ENCODE assay signal across 19 cellular contexts in genomic region chr1:164180824-164181223, GRCh38.
DNase-seq lines count a peak whose midpoint lies in the region; ATAC-seq, FAIRE-seq and TF ChIP-seq lines count a peak whose summit lies in the region.
"Had no signal": no experiment of that assay in that cellular context is flagged by ENCODE, and none has a peak within 500 bp of the region (broad histone marks: within the 10 kb centered on the region; RNA-seq: fewer than 3 reads in every experiment).

No MANE protein-coding gene starts in this region.

- H3K14ac ChIP-seq in H9 (ENCODE audit: insufficient read depth, low read length) = no peak overlapping the region

- no peak overlapping the region for H3K9ac ChIP-seq in H9 (ENCODE audit: extremely low read depth, insufficient read length, low read length)
- H3K9ac ChIP-seq: BLaER1 treated with 17β-estradiol and CSF1 and Interleukin-3, amounts not matched to agents 10 nM and 100 nM had no signal

- no peak overlapping the region for H3K4me3 Mint-ChIP-seq in H9
- H3K4me3 Mint-ChIP-seq: CD4-positive, CD25-positive, alpha-beta regulatory T cell; HFFc6 had no signal

- H3K4ac ChIP-seq in H9 (ENCODE audit: low read depth, low read length) = no peak overlapping the region

- no peak overlapping the region for H4K91ac ChIP-seq in H9 (ENCODE audit: insufficient read length, low read depth, low read length)

- H3K27me3 Mint-ChIP-seq in H9 (ENCODE audit: low read depth) = no peaks in the 10 kb centered on the region
- H3K27me3 Mint-ChIP-seq: CD4-positive, CD25-positive, alpha-beta regulatory T cell had no signal

- no peak for FAIRE-seq in bronchial epithelial cell (lab: Jason Lieb, UNC)
- FAIRE-seq: A549, GM12878, GM19239, H1, HepG2, HTR-8/SVneo had no signal

- H3K9me3 ChIP-seq in right lobe of liver (no peaks in the 10 kb centered on the region), H9 (ENCODE audit: control insufficient read depth, low read depth, low read length) (no peaks in the 10 kb centered on the region)
- H3K9me3 ChIP-seq: A549; BLaER1 treated with 17β-estradiol and CSF1 and Interleukin-3, amounts not matched to agents 10 nM and 100 nM had no signal

- H3K4me1 Mint-ChIP-seq in H9 = no peaks in the 10 kb centered on the region
- H3K4me1 Mint-ChIP-seq: CD4-positive, CD25-positive, alpha-beta regulatory T cell had no signal

- H3K36me3 ChIP-seq in bronchial epithelial cell (ENCODE audit: control insufficient read depth, insufficient read depth, low read length) (no peaks in the 10 kb centered on the region), right lobe of liver (no peaks in the 10 kb centered on the region)
- H3K36me3 ChIP-seq: BLaER1 treated with 17β-estradiol and CSF1 and Interleukin-3, amounts not matched to agents 10 nM and 100 nM had no signal

- no peak overlapping the region for H2BK20ac ChIP-seq in H9 (ENCODE audit: low read depth, low read length, poor library complexity, severe bottlenecking)

- no peaks in the 10 kb centered on the region for H3K23me2 ChIP-seq in H9 (ENCODE audit: insufficient read length, low read depth, low read length, poor library complexity, severe bottlenecking)

- no peaks in the 10 kb centered on the region for H4K20me1 ChIP-seq in H9 (ENCODE audit: control insufficient read depth, insufficient read depth, insufficient read length)
- H4K20me1 ChIP-seq: BLaER1 treated with 17β-estradiol and CSF1 and Interleukin-3, amounts not matched to agents 10 nM and 100 nM had no signal

- no peak overlapping the region for H2BK15ac ChIP-seq in H9 (ENCODE audit: low read depth, low read length)

- TF ChIP-seq CTCF in bronchial epithelial cell (IDR thresholded peaks at IDR 0.05; ENCODE audit: insufficient read depth, low read length, severe bottlenecking) = no peak
- TF ChIP-seq CTCF in right lobe of liver (IDR thresholded peaks at IDR 0.05) = no peak
- TF ChIP-seq CTCF in H9 (conservative IDR thresholded peaks at IDR 0.05) = no peak

- no peak overlapping the region for H3K27ac Mint-ChIP-seq in H9
- H3K27ac Mint-ChIP-seq: CD4-positive, CD25-positive, alpha-beta regulatory T cell; HFFc6 had no signal

- H4K5ac ChIP-seq in H9 (ENCODE audit: insufficient read length, low read depth, low read length) = no peak overlapping the region

- peak; percentile 1 for DNase-seq in LoVo (ENCODE audit: low spot score)
- DNase-seq in bronchial epithelial cell (ENCODE audit: low read depth) = peak; percentile 42
- DNase-seq in left colon = no peak
- DNase-seq in superior temporal gyrus (ENCODE audit: extremely low spot score) = peak; percentile 21
- no peak for DNase-seq in NK-92 treated with Interleukin-12 subunit alpha and Interleukin-12 subunit beta, amount 100 ng/mL, for 24 hours (lab: John Stamatoyannopoulos, UW)
- DNase-seq in right lobe of liver = no peak
- no peak for DNase-seq in H9
- DNase-seq: CD4-positive, CD25-positive, alpha-beta regulatory T cell; DMS 273 treated with DMSO at 0.1 percent for 48 hours; DMS79; HCEC 1CT; HFFc6 had no signal

- H3K9me3 Mint-ChIP-seq in H9 = peaks cover 3% of the 10 kb centered on the region in 2 experiments; a peak in 2 of 5 replicates

- H3K56ac ChIP-seq in H9 (ENCODE audit: insufficient read length, low read depth, low read length) = no peak overlapping the region

- no peaks in the 10 kb centered on the region for H3K79me2 ChIP-seq in H9 (ENCODE audit: insufficient read depth, low read length)

- H2BK12ac ChIP-seq in H9 (ENCODE audit: insufficient read length, low read depth, low read length) = no peak overlapping the region

- intact Hi-C loops in left colon (cut with DNase I, micrococcal nuclease) = no loop called here
- intact Hi-C loops in right lobe of liver (cut with DNase I) = no loop called here

- no peak overlapping the region for H3T11ph ChIP-seq in H9 (ENCODE audit: low read length)

- ATAC-seq in left colon (peak; percentile 75), right lobe of liver (no peak)
- ATAC-seq: A549, GM12878, HepG2 had no signal

- no peaks in the 10 kb centered on the region; a peak in 1 of 7 replicates for H3K36me3 Mint-ChIP-seq in H9 (ENCODE audit: insufficient read depth in 1 of 3, low read depth in 3 of 3)
- H3K36me3 Mint-ChIP-seq: CD4-positive, CD25-positive, alpha-beta regulatory T cell had no signal

- no peak overlapping the region for H3K4me3 ChIP-seq in bronchial epithelial cell (ENCODE audit: low read depth, low read length)
- no peak overlapping the region for H3K4me3 ChIP-seq in right lobe of liver
- H3K4me3 ChIP-seq: A549; BLaER1 treated with 17β-estradiol and CSF1 and Interleukin-3, amounts not matched to agents 10 nM and 100 nM; GM12878 had no signal

- no peak overlapping the region for H3K27ac ChIP-seq in right lobe of liver
- H3K27ac ChIP-seq in H9 (ENCODE audit: insufficient read length, low read depth, low read length) = no peak overlapping the region
- H3K27ac ChIP-seq: A549; BLaER1 treated with 17β-estradiol and CSF1 and Interleukin-3, amounts not matched to agents 10 nM and 100 nM had no signal

- H2AFZ ChIP-seq in H9 (ENCODE audit: low read length) = no peak overlapping the region

- H3K4me1 ChIP-seq in right lobe of liver (no peaks in the 10 kb centered on the region), H9 (ENCODE audit: insufficient read depth, low read length) (no peaks in the 10 kb centered on the region)
- H3K4me1 ChIP-seq: A549; BLaER1 treated with 17β-estradiol and CSF1 and Interleukin-3, amounts not matched to agents 10 nM and 100 nM had no signal

- no peaks in the 10 kb centered on the region for H3K27me3 ChIP-seq in bronchial epithelial cell (ENCODE audit: control insufficient read depth, insufficient read depth, low read length)
- H3K27me3 ChIP-seq in right lobe of liver = no peaks in the 10 kb centered on the region
- H3K27me3 ChIP-seq in H9 (ENCODE audit: insufficient read depth, low read length) = no peaks in the 10 kb centered on the region
- H3K27me3 ChIP-seq: BLaER1 treated with 17β-estradiol and CSF1 and Interleukin-3, amounts not matched to agents 10 nM and 100 nM had no signal

- H3K18ac ChIP-seq in H9 (ENCODE audit: insufficient read length, low read depth, low read length) = no peak overlapping the region

- no peak overlapping the region for H4K8ac ChIP-seq in H9 (replicated peaks; ENCODE audit: insufficient read length, low read depth, low read length)

- H3K23ac ChIP-seq in H9 (ENCODE audit: insufficient read length, low read depth, low read length) = no peak overlapping the region

- no peak for TF ChIP-seq POLR2A in right lobe of liver (IDR thresholded peaks at IDR 0.05)

- H2BK5ac ChIP-seq in H9 (ENCODE audit: insufficient read length, low read length) = no peak overlapping the region

- no peak overlapping the region for H3K4me2 ChIP-seq in H9 (ENCODE audit: insufficient read depth, insufficient read length, low read length)
- H3K4me2 ChIP-seq: A549; BLaER1 treated with 17β-estradiol and CSF1 and Interleukin-3, amounts not matched to agents 10 nM and 100 nM had no signal

- H2BK120ac ChIP-seq in H9 (ENCODE audit: low read depth, low read length, poor library complexity, severe bottlenecking) = no peak overlapping the region

- H3K79me1 ChIP-seq in H9 (ENCODE audit: insufficient read depth, low read depth, low read length, poor library complexity, severe bottlenecking) = no peaks in the 10 kb centered on the region

- no peak overlapping the region for H2AK5ac ChIP-seq in H9 (ENCODE audit: insufficient read length, low read length)

Comparison
In these comparisons a context has a peak if more than half of its experiments do, and no peak if none do; other contexts are left out.
1. DNase-seq: peak in LoVo (single experiment), bronchial epithelial cell (single experiment) and superior temporal gyrus (single experiment); none in left colon (0 of 2), NK-92 treated with Interleukin-12 subunit alpha and Interleukin-12 subunit beta, amount 100 ng/mL, for 24 hours (single experiment), right lobe of liver (0 of 3) and H9 (single experiment).